In the genomic region with DNA sequence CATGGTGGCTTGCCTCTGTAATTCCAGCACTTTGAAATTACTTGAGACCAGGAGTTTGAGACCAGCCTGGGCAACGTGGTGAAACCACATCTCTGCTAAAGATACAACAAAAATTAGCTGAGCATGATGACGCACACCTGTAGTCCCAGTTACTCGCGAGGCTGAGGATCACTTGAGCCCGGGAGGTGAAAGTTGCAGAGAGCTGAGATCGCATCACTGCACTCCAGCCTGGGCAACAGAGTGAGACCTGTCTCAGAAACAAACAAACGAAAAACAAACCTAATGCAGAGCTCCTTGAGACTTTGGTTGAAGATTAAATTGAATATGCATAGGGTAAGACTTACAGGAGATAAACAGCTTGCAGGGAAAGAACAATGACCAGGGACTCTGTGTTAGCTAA, we compare ENCODE assay signal across 10 cellular contexts.
DNase-seq lines count a peak whose midpoint lies in the region; ATAC-seq and TF ChIP-seq lines count a peak whose summit lies in the region.
"Had no signal": no experiment of that assay in that cellular context is flagged by ENCODE, and none has a peak within 500 bp of the region (broad histone marks: within the 10 kb centered on the region; RNA-seq: fewer than 3 reads in every experiment).

No MANE protein-coding gene starts in this region.

- ATAC-seq in GM19023 (IDR thresholded peaks at IDR 0.05; ENCODE audit: unreplicated experiment) (peak; percentile 85), GM21786 (IDR thresholded peaks at IDR 0.05; ENCODE audit: unreplicated experiment) (peak; percentile 85), HG03196 (IDR thresholded peaks at IDR 0.05; ENCODE audit: unreplicated experiment) (peak; percentile 77)

- no peak overlapping the region for H3K27ac ChIP-seq in WERI-Rb-1
- no peak overlapping the region for H3K27ac ChIP-seq in coronary artery

- H3K4me1 Mint-ChIP-seq in nephron progenitor cell: no peaks in the 10 kb centered on the region
- H3K4me1 Mint-ChIP-seq: activated CD4-positive, alpha-beta T cell treated with anti-CD3 and anti-CD28 coated beads, Interleukin-2, amount 10 ng/mL, durations not matched to agents 24 days and 14 days had no signal

- no peaks in the 10 kb centered on the region for H3K9me3 Mint-ChIP-seq in nephron progenitor cell

- no peak overlapping the region for H3K4me3 Mint-ChIP-seq in nephron progenitor cell
- H3K4me3 Mint-ChIP-seq: activated CD4-positive, alpha-beta T cell treated with anti-CD3 and anti-CD28 coated beads, Interleukin-2, amount 10 ng/mL, durations not matched to agents 24 days and 14 days had no signal

- peaks cover 83% of the 10 kb centered on the region for H3K36me3 ChIP-seq in WERI-Rb-1

- no peak for DNase-seq in nephron progenitor cell
- no peak for DNase-seq in WERI-Rb-1
- DNase-seq in coronary artery (ENCODE audit: low spot score): no peak
- DNase-seq in RPMI8226: no peak
- DNase-seq: activated CD4-positive, alpha-beta T cell treated with anti-CD3 and anti-CD28 coated beads, Interleukin-2, amount 10 ng/mL, durations not matched to agents 24 days and 14 days; activated naive CD4-positive, alpha-beta T cell treated with Interleukin-2 at 50 U/mL for 16 hours; SHP77 had no signal

- no peak for TF ChIP-seq CTCF in nephron progenitor cell (IDR thresholded peaks at IDR 0.05)
- no peak for TF ChIP-seq CTCF in WERI-Rb-1 (IDR thresholded peaks at IDR 0.05; ENCODE audit: low read depth, low read length)
- TF ChIP-seq CTCF in coronary artery (IDR thresholded peaks at IDR 0.05): no peak

- no peak overlapping the region for H3K4me3 ChIP-seq in WERI-Rb-1 (ENCODE audit: low read depth, low read length)
- no peak overlapping the region for H3K4me3 ChIP-seq in coronary artery

- no peaks in the 10 kb centered on the region for H3K27me3 Mint-ChIP-seq in nephron progenitor cell (ENCODE audit: low read depth, poor library complexity)
- H3K27me3 Mint-ChIP-seq: activated CD4-positive, alpha-beta T cell treated with anti-CD3 and anti-CD28 coated beads, Interleukin-2, amount 10 ng/mL, durations not matched to agents 24 days and 14 days had no signal

- no peaks in the 10 kb centered on the region for H3K27me3 ChIP-seq in WERI-Rb-1 (ENCODE audit: insufficient read depth, low read depth, severe bottlenecking)

- H3K9me3 ChIP-seq in WERI-Rb-1 (ENCODE audit: severe bottlenecking): no peaks in the 10 kb centered on the region

- peaks cover 84% of the 10 kb centered on the region for H3K36me3 Mint-ChIP-seq in nephron progenitor cell (ENCODE audit: low read depth)

- peak overlapping the region; percentile 62 for H3K27ac Mint-ChIP-seq in nephron progenitor cell
- H3K27ac Mint-ChIP-seq: activated CD4-positive, alpha-beta T cell treated with anti-CD3 and anti-CD28 coated beads, Interleukin-2, amount 10 ng/mL, durations not matched to agents 24 days and 14 days had no signal
